8 cellular contexts compared by ENCODE assay signal in the genomic region with DNA sequence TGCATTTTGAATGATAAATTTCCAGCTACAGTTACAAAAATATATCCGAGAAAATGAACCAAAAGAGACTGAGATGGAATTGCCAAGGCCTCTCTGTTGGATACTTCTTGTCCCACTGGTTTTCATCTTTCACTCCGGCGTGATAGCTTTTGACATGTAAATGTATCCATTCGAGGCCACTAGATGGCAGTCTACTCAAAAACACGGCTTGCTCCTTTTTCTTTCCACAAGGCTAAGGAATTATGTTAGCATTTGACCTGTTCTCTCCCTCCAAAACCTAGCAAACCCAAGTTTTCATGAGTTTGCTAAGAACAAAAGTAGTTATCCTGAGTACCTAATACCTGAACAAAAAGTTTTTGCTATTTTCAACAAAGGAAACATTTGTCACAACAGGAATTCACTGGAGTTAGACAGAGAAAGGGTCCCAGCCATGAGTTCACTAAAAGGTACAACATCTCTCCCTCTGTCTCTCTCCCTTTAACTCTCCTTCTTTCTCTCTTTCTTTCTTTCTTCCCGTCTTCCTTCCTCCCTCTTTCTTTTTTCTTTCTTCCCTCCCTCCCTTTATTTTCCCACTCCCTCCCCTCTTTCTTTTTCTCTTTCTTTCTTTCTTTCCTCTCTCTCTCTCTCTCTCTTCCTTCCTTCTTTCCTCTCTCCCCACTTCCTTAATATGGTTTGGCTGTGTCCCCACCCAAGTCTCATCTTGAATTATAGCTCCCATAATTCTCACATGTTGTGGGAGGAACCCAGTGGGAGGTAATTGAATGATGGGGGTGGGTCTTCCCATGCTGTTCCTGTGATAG.
DNase-seq lines count a peak whose midpoint lies in the region; ATAC-seq and TF ChIP-seq lines count a peak whose summit lies in the region.

No MANE protein-coding gene starts in this region.

- no peaks in the 10 kb centered on the region for H3K36me3 ChIP-seq in SU-DHL-6 (ENCODE audit: low read length)
- H3K36me3 ChIP-seq in aorta (ENCODE audit: control insufficient read depth in 1 of 2, insufficient read depth in 2 of 2, low read length in 1 of 2) = no peaks in the 10 kb centered on the region

- H3K4me3 ChIP-seq in AG09309 (ENCODE audit: control insufficient read depth, low read depth, low read length) (no peak overlapping the region), GM12864 (ENCODE audit: low read depth, low read length) (no peak overlapping the region), SU-DHL-6 (ENCODE audit: insufficient read depth, low read length, poor library complexity, severe bottlenecking) (no peak overlapping the region), aorta (ENCODE audit: low read length in 2 of 2) (no peak overlapping the region)

- H4K20me1 ChIP-seq in SU-DHL-6 (ENCODE audit: low read depth, low read length) = no peaks in the 10 kb centered on the region

- peak; percentile 95 for ATAC-seq in HG02678 (IDR thresholded peaks at IDR 0.05; ENCODE audit: unreplicated experiment)
- no peak for ATAC-seq in aorta (ENCODE audit: low FRiP score)

- no peaks in the 10 kb centered on the region for H3K79me2 ChIP-seq in SU-DHL-6 (ENCODE audit: insufficient read depth, low read length)

- TF ChIP-seq CTCF in AG09309 (IDR thresholded peaks at IDR 0.05; ENCODE audit: control insufficient read depth, insufficient read depth, low read depth, low read length, missing control alignments) (peak; percentile 67), GM12864 (IDR thresholded peaks at IDR 0.05; ENCODE audit: low read depth, low read length, missing control alignments) (peak; percentile 70), SU-DHL-6 (IDR thresholded peaks at IDR 0.05; ENCODE audit: insufficient read depth, low read length, poor library complexity, severe bottlenecking) (peak; percentile 45)

- H2AFZ ChIP-seq in SU-DHL-6 (ENCODE audit: low read depth, low read length, severe bottlenecking) = no peak overlapping the region

- H3K27ac ChIP-seq in SU-DHL-6 (ENCODE audit: low read depth, low read length) (no peak overlapping the region), aorta (ENCODE audit: low read depth in 1 of 2, low read length in 2 of 2) (no peak overlapping the region)

- H3K4me2 ChIP-seq in SU-DHL-6 (ENCODE audit: low read depth, low read length, poor library complexity, severe bottlenecking) = no peak overlapping the region

- DNase-seq in AG09309 (ENCODE audit: low read depth) (peak; percentile 28), GM12864 (ENCODE audit: low read depth) (peak; percentile 5), NCI-H1436 (lab: John Stamatoyannopoulos, UW) (peak; percentile 81), foreskin melanocyte (peak; percentile 42), renal cortical epithelial cell (ENCODE audit: low read depth) (peak; percentile 78), aorta (no peak)

- no peak overlapping the region for H3K9ac ChIP-seq in SU-DHL-6 (ENCODE audit: low read length)

- no peaks in the 10 kb centered on the region for H3K4me1 ChIP-seq in aorta (ENCODE audit: control insufficient read depth in 1 of 2, insufficient read depth in 2 of 2, low read length in 2 of 2)

- no peaks in the 10 kb centered on the region for H3K27me3 ChIP-seq in SU-DHL-6 (ENCODE audit: low read length)
- H3K27me3 ChIP-seq in aorta (ENCODE audit: control insufficient read depth in 1 of 2, insufficient read depth in 2 of 2, low read length in 1 of 2) = peaks cover 0 to 2% of the 10 kb centered on the region in 2 donors

- WGBS in aorta, 2 donors = 5 to 6% methylated on average over 6 of the region's 6 CpGs

- intact Hi-C loops in aorta (cut with DNase I) = no loop called here

- no peaks in the 10 kb centered on the region for H3K9me2 ChIP-seq in SU-DHL-6 (replicated peaks; ENCODE audit: insufficient read depth, low read length)

- H3F3A ChIP-seq in SU-DHL-6 (ENCODE audit: insufficient read depth) = no peaks in the 10 kb centered on the region

- H3K9me3 ChIP-seq in SU-DHL-6 (ENCODE audit: insufficient read depth, low read length) (no peaks in the 10 kb centered on the region), aorta (ENCODE audit: control insufficient read depth, low read length) (no peaks in the 10 kb centered on the region)

Comparison
In these comparisons a context has a peak if more than half of its experiments do, and no peak if none do; other contexts are left out.
1. DNase-seq: peak in AG09309 (single experiment), GM12864 (single experiment), NCI-H1436 (single experiment), foreskin melanocyte (single experiment) and renal cortical epithelial cell (single experiment); none in aorta (0 of 2).
2. Peak in every context shown above with its lines, with median percentiles within 50 percentile points of each other: CTCF ChIP-seq.